6 cellular contexts compared by ENCODE assay signal in genomic region chr15:92247649-92248242, GRCh38.
"Had no signal": no experiment of that assay in that cellular context is flagged by ENCODE, and none has a peak within 500 bp of the region (broad histone marks: within the 10 kb centered on the region; RNA-seq: fewer than 3 reads in every experiment).

No MANE protein-coding gene starts in this region.

- H3K27ac Mint-ChIP-seq: H9 had no signal

- H3K4me1 Mint-ChIP-seq: H9 had no signal

- H3K27ac ChIP-seq: GM23248 had no signal

- DNase-seq: GM23248, H9, HCEC 1CT, IMR-90, KG1 had no signal

- H3K9ac ChIP-seq: GM23248 had no signal

- H3K4me3 Mint-ChIP-seq: H9 had no signal

- H3K4me3 ChIP-seq: GM23248, K562 had no signal

- ATAC-seq: K562 had no signal
